In genomic region chr17:30086896-30087295, GRCh38 we compare ENCODE assay signal across 26 cellular contexts.
"Had no signal": no experiment of that assay in that cellular context is flagged by ENCODE, and none has a peak within 500 bp of the region (broad histone marks: within the 10 kb centered on the region; RNA-seq: fewer than 3 reads in every experiment).

No MANE protein-coding gene starts in this region.

- H3K4me3 Mint-ChIP-seq: activated CD8-positive, alpha-beta T cell treated with anti-CD3 and anti-CD28 coated beads for 36 hours; activated naive CD8-positive, alpha-beta T cell treated with anti-CD3 and anti-CD28 coated beads, Interleukin-2, amount 10 ng/mL, durations not matched to agents 7 days and 5 days; activated T-cell treated with anti-CD3 and anti-CD28 coated beads, Interleukin-2, amount 50 U/mL, for 72 hours; T-cell had no signal

- H3K36me3 Mint-ChIP-seq: T-cell had no signal

- H3K27ac ChIP-seq: adrenal gland, breast epithelium, colonic mucosa, RWPE1, VCaP had no signal

- H3K9me3 Mint-ChIP-seq: activated CD8-positive, alpha-beta T cell treated with anti-CD3 and anti-CD28 coated beads for 36 hours; activated T-cell treated with anti-CD3 and anti-CD28 coated beads, Interleukin-2, amount 50 U/mL, for 72 hours; T-cell had no signal

- H3K4me3 ChIP-seq: adrenal gland, breast epithelium, colonic mucosa had no signal

- DNase-seq: activated CD4-positive, alpha-beta T cell treated with anti-CD3 and anti-CD28 coated beads, Interleukin-2, amount 50 U/mL, for 1 hour; activated CD4-positive, CD25-positive, alpha-beta regulatory T cell; activated CD8-positive, alpha-beta memory T cell treated with anti-CD3 and anti-CD28 coated beads, Interleukin-2, amount 50 U/mL, for 4 hours; activated CD8-positive, alpha-beta T cell treated with anti-CD3 and anti-CD28 coated beads for 36 hours; activated naive CD4-positive, alpha-beta T cell treated with anti-CD3 and anti-CD28 coated beads, Interleukin-2, amount 50 U/mL, for 16 hours; activated naive CD8-positive, alpha-beta T cell treated with anti-CD3 and anti-CD28 coated beads, Interleukin-2, amount 10 ng/mL, durations not matched to agents 7 days and 5 days; activated T-cell treated with anti-CD3 and anti-CD28 coated beads, Interleukin-2, amount 50 U/mL, for 72 hours; adrenal gland; aorta; caudate nucleus; colonic mucosa; Karpas-422; NCI-H1105 treated with DMSO at 0.1 percent for 48 hours; NCI-H1436 treated with DMSO at 0.1 percent for 48 hours; NCI-H187; NCI-H2081; NCI-H510A treated with DMSO at 0.1 percent for 48 hours; NCI-H69; NK-92 treated with Interleukin-12 subunit alpha and Interleukin-12 subunit beta, amount 100 ng/mL, for 24 hours; Right ventricle myocardium superior; T-cell; T-helper 2 cell; T1000 had no signal

- H3K27ac Mint-ChIP-seq: activated CD8-positive, alpha-beta T cell treated with anti-CD3 and anti-CD28 coated beads for 36 hours; activated naive CD8-positive, alpha-beta T cell treated with anti-CD3 and anti-CD28 coated beads, Interleukin-2, amount 10 ng/mL, durations not matched to agents 7 days and 5 days; activated T-cell treated with anti-CD3 and anti-CD28 coated beads, Interleukin-2, amount 50 U/mL, for 72 hours; T-cell had no signal

- H3K27me3 ChIP-seq: breast epithelium, colonic mucosa had no signal

- H3K36me3 ChIP-seq: adrenal gland, breast epithelium, colonic mucosa had no signal

- H3K4me1 ChIP-seq: adrenal gland, breast epithelium, colonic mucosa had no signal

- H3K4me1 Mint-ChIP-seq: activated naive CD8-positive, alpha-beta T cell treated with anti-CD3 and anti-CD28 coated beads, Interleukin-2, amount 10 ng/mL, durations not matched to agents 7 days and 5 days; T-cell had no signal

- H3K9me3 ChIP-seq: adrenal gland, breast epithelium, colonic mucosa had no signal
